1 cellular context compared by ENCODE assay signal in the genomic region with DNA sequence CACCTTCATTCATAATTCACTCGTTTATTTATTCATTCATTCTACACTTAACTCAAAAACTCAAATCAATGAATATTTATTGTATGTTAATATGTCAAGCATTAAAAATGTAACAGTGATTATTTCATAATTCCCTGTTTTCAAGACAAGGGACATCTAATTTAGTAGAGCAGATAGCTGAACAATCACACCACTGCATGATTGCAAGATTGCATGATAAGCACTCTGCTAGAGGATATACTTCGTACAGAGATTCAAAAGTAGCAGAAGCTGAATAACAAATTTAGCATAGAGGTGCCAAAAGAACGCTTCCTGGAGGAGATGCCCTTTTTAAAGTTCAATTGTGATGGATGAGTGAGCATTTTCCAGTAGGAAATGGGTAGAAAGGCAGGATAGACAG.
TF ChIP-seq lines count a peak whose summit lies in the region.

No MANE protein-coding gene starts in this region.

TF ChIP-seq in SK-N-SH treated with all-trans-retinoic acid at 6 μM for 48 hours, 23 proteins besides CTCF, POLR2A, EP300 and RAD21 (continued from another document):
- TF ChIP-seq OSR1 (CRISPR knock-in tag; IDR thresholded peaks at IDR 0.05): no peak
- TF ChIP-seq TSHZ2 (CRISPR knock-in tag; IDR thresholded peaks at IDR 0.05): no peak
- TF ChIP-seq ARNTL (CRISPR knock-in tag; IDR thresholded peaks at IDR 0.05; ENCODE audit: borderline replicate concordance, low read depth): no peak
- no peak for TF ChIP-seq ZFP30 (CRISPR knock-in tag; IDR thresholded peaks at IDR 0.05)
